ENCODE assay signal across 18 cellular contexts in genomic region chr4:83964996-83965541, GRCh38.
DNase-seq lines count a peak whose midpoint lies in the region; ATAC-seq, FAIRE-seq and TF ChIP-seq lines count a peak whose summit lies in the region.
"Had no signal": no experiment of that assay in that cellular context is flagged by ENCODE, and none has a peak within 500 bp of the region (broad histone marks: within the 10 kb centered on the region; RNA-seq: fewer than 3 reads in every experiment).

No MANE protein-coding gene starts in this region.

- H3K27me3 ChIP-seq in bronchial epithelial cell (ENCODE audit: control insufficient read depth, insufficient read depth, low read length) (no peaks in the 10 kb centered on the region), prostate gland (replicated peaks; ENCODE audit: insufficient read depth) (no peaks in the 10 kb centered on the region)
- H3K27me3 ChIP-seq: suprapubic skin had no signal

- no peak overlapping the region for H3K27ac ChIP-seq in prostate gland
- H3K27ac ChIP-seq: parathyroid adenoma, suprapubic skin, VCaP had no signal

- 89% methylated on average over 3 of the region's 3 CpGs for WGBS in prostate gland

- H3K4me1 ChIP-seq in prostate gland (replicated peaks): no peaks in the 10 kb centered on the region
- H3K4me1 ChIP-seq: parathyroid adenoma, suprapubic skin had no signal

- intact Hi-C loops in prostate gland (cut with DNase I): no loop called here

- H3K4me3 Mint-ChIP-seq in activated CD8-positive, alpha-beta memory T cell treated with anti-CD3 and anti-CD28 coated beads, Interleukin-2, amount 10 ng/mL, durations not matched to agents 7 days and 5 days: no peak overlapping the region
- H3K4me3 Mint-ChIP-seq: CD4-positive, CD25-positive, alpha-beta regulatory T cell; IgD-negative memory B cell had no signal

- ATAC-seq in activated CD8-positive, alpha-beta memory T cell treated with anti-CD3 and anti-CD28 coated beads, Interleukin-2, amount 10 ng/mL, durations not matched to agents 7 days and 5 days: no peak

- H3K4me1 Mint-ChIP-seq in activated CD8-positive, alpha-beta memory T cell treated with anti-CD3 and anti-CD28 coated beads, Interleukin-2, amount 10 ng/mL, durations not matched to agents 7 days and 5 days: no peaks in the 10 kb centered on the region
- H3K4me1 Mint-ChIP-seq: CD4-positive, CD25-positive, alpha-beta regulatory T cell; IgD-negative memory B cell had no signal

- H3K27ac Mint-ChIP-seq in activated CD8-positive, alpha-beta memory T cell treated with anti-CD3 and anti-CD28 coated beads, Interleukin-2, amount 10 ng/mL, durations not matched to agents 7 days and 5 days: no peak overlapping the region
- H3K27ac Mint-ChIP-seq: CD4-positive, CD25-positive, alpha-beta regulatory T cell; IgD-negative memory B cell had no signal

- CTCF ChIA-PET in activated CD8-positive, alpha-beta memory T cell treated with anti-CD3 and anti-CD28 coated beads, Interleukin-2, amount 10 ng/mL, durations not matched to agents 7 days and 5 days (lab: Charles Lee): no interaction called here

- no peak for TF ChIP-seq POLR2A in prostate gland (IDR thresholded peaks at IDR 0.05)

- FAIRE-seq in bronchial epithelial cell (lab: Jason Lieb, UNC): no peak
- FAIRE-seq: G401.6 had no signal

- H3K27me3 Mint-ChIP-seq in activated CD8-positive, alpha-beta memory T cell treated with anti-CD3 and anti-CD28 coated beads, Interleukin-2, amount 10 ng/mL, durations not matched to agents 7 days and 5 days: no peaks in the 10 kb centered on the region
- H3K27me3 Mint-ChIP-seq: CD4-positive, CD25-positive, alpha-beta regulatory T cell; IgD-negative memory B cell had no signal

- DNase-seq in ELR (ENCODE audit: low read depth): peak; percentile 15
- DNase-seq in KBM-7: peak; percentile 9
- DNase-seq in bronchial epithelial cell (ENCODE audit: low read depth): peak; percentile 20
- DNase-seq in non-pigmented ciliary epithelial cell (ENCODE audit: low read depth): peak; percentile 11
- DNase-seq in GM20000 (ENCODE audit: low spot score): no peak
- DNase-seq in activated CD8-positive, alpha-beta memory T cell treated with anti-CD3 and anti-CD28 coated beads, Interleukin-2, amount 10 ng/mL, durations not matched to agents 7 days and 5 days: no peak
- DNase-seq in prostate gland (ENCODE audit: low spot score): no peak
- DNase-seq: activated effector memory CD4-positive, alpha-beta T cell treated with anti-CD3 and anti-CD28 coated beads, Interleukin-2, amount 50 U/mL, for 16 hours; CD4-positive, CD25-positive, alpha-beta regulatory T cell; effector memory CD4-positive, alpha-beta T cell; glutamatergic neuron; NCI-H1417 treated with DMSO at 0.1 percent for 48 hours; NCI-H526 had no signal

- H3K9me3 ChIP-seq in prostate gland: no peaks in the 10 kb centered on the region
- H3K9me3 ChIP-seq: suprapubic skin had no signal

- H3K36me3 Mint-ChIP-seq in activated CD8-positive, alpha-beta memory T cell treated with anti-CD3 and anti-CD28 coated beads, Interleukin-2, amount 10 ng/mL, durations not matched to agents 7 days and 5 days: no peaks in the 10 kb centered on the region
- H3K36me3 Mint-ChIP-seq: CD4-positive, CD25-positive, alpha-beta regulatory T cell; IgD-negative memory B cell had no signal

- in situ Hi-C loops in KBM-7 (cut with MboI; ENCODE audit: low pct_unique_long_range_greater_than_20kb, low sequenced_read_pairs): no loop called here

- H3K36me3 ChIP-seq in bronchial epithelial cell (ENCODE audit: control insufficient read depth, insufficient read depth, low read length) (no peaks in the 10 kb centered on the region), prostate gland (no peaks in the 10 kb centered on the region)
- H3K36me3 ChIP-seq: suprapubic skin had no signal

- no peak for TF ChIP-seq CTCF in bronchial epithelial cell (IDR thresholded peaks at IDR 0.05; ENCODE audit: insufficient read depth, low read length, severe bottlenecking)
- TF ChIP-seq CTCF in GM20000 (IDR thresholded peaks at IDR 0.05; ENCODE audit: extremely low read depth, missing control alignments): no peak
- TF ChIP-seq CTCF in prostate gland (IDR thresholded peaks at IDR 0.05): no peak

- peaks cover 6% of the 10 kb centered on the region for H3K9me3 Mint-ChIP-seq in activated CD8-positive, alpha-beta memory T cell treated with anti-CD3 and anti-CD28 coated beads, Interleukin-2, amount 10 ng/mL, durations not matched to agents 7 days and 5 days (ENCODE audit: low read depth)

- H3K4me3 ChIP-seq in bronchial epithelial cell (ENCODE audit: low read depth, low read length) (no peak overlapping the region), prostate gland (no peak overlapping the region)
- H3K4me3 ChIP-seq: suprapubic skin had no signal

Comparison
In these comparisons a context has a peak if more than half of its experiments do, and no peak if none do; other contexts are left out.
1. DNase-seq: peak in ELR (single experiment), KBM-7 (single experiment), bronchial epithelial cell (single experiment) and non-pigmented ciliary epithelial cell (single experiment); none in GM20000 (single experiment), activated CD8-positive, alpha-beta memory T cell treated with anti-CD3 and anti-CD28 coated beads, Interleukin-2, amount 10 ng/mL, durations not matched to agents 7 days and 5 days (single experiment) and prostate gland (single experiment).